18 cellular contexts compared by ENCODE assay signal in the genomic region with DNA sequence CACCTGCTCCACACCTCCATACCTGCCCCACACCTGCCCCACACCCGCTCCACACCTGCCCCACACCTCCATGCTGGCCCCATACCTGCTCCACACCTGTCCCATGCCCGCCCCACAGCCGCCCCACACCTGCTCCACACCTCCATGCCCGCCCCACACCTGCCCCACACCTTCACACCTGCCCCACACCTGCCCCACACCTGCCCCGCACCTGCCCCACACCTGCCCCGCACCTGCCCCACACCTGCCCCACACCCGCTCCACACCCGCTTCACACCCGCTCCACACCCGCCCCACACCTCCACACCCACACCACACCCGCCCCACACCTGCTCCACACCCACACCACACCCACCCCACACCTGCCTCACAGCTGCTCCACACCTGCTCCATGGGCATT. TPM values are rescaled to one million over a fixed set of nuclear protein-coding genes. Genes with fewer than 3 reads are reported as not detected.
DNase-seq lines count a peak whose midpoint lies in the region; ATAC-seq and TF ChIP-seq lines count a peak whose summit lies in the region.
"Had no signal": no experiment of that assay in that cellular context is flagged by ENCODE, and none has a peak within 500 bp of the region (broad histone marks: within the 10 kb centered on the region; RNA-seq: fewer than 3 reads in every experiment).

No MANE protein-coding gene starts in this region.

- H3K9me3 Mint-ChIP-seq in activated T-cell treated with anti-CD3 and anti-CD28 coated beads, Interleukin-2, amount 50 U/mL, for 4 hours = no peaks in the 10 kb centered on the region
- H3K9me3 Mint-ChIP-seq: CD8-positive, alpha-beta memory T cell; HFFc6 had no signal

- H3K4me3 ChIP-seq in right cardiac atrium (ENCODE audit: low read length) (no peak overlapping the region), upper lobe of right lung (no peak overlapping the region)

- H3K4me1 ChIP-seq in right cardiac atrium (ENCODE audit: control insufficient read depth, insufficient read depth, low read length) (no peaks in the 10 kb centered on the region), upper lobe of right lung (no peaks in the 10 kb centered on the region)

- intact Hi-C loops in right cardiac atrium (cut with DNase I) = loop anchor here in 3 of 4 donors (5.0 to 10.0 kb wide), 4 partner anchors 365 to 512 kb away; no protein-coding TSS in a partner anchor
- intact Hi-C loops in left ventricle myocardium superior (cut with micrococcal nuclease) = loop anchor here (10.0 kb wide), 3 partner anchors 365 to 515 kb away; no protein-coding TSS in a partner anchor
- intact Hi-C loops in left colon (cut with DNase I, micrococcal nuclease) = loop anchor here (10.0 kb wide), 2 partner anchors 235 to 365 kb away; partner anchors contain the start of gene HIPK2 (in 1 of the 2)
- intact Hi-C loops in upper lobe of right lung (cut with DNase I) = no loop called here

- H3K4me3 Mint-ChIP-seq in activated T-cell treated with anti-CD3 and anti-CD28 coated beads, Interleukin-2, amount 50 U/mL, for 4 hours = no peak overlapping the region
- H3K4me3 Mint-ChIP-seq: CD8-positive, alpha-beta memory T cell; HFFc6 had no signal

- H3K27me3 Mint-ChIP-seq in activated T-cell treated with anti-CD3 and anti-CD28 coated beads, Interleukin-2, amount 50 U/mL, for 4 hours (ENCODE audit: low read depth) = no peaks in the 10 kb centered on the region

- ATAC-seq in right cardiac atrium = peak; percentile 15 to 33
- ATAC-seq in left ventricle myocardium superior = no peak
- peak; percentile 43 for ATAC-seq in left colon
- peak; percentile 30 for ATAC-seq in upper lobe of right lung
- ATAC-seq in activated T-cell treated with anti-CD3 and anti-CD28 coated beads, Interleukin-2, amount 50 U/mL, for 4 hours = no peak
- ATAC-seq in HG02938 (IDR thresholded peaks at IDR 0.05; ENCODE audit: unreplicated experiment) = no peak

- 92% methylated on average over 11 of the region's 11 CpGs for WGBS in right cardiac atrium

- H3K9me3 ChIP-seq in right cardiac atrium (ENCODE audit: control insufficient read depth, low read length) (no peaks in the 10 kb centered on the region), upper lobe of right lung (no peaks in the 10 kb centered on the region)
- H3K9me3 ChIP-seq: SK-N-SH had no signal

- DNase-seq in right cardiac atrium = no peak
- DNase-seq in left ventricle myocardium superior = no peak
- DNase-seq in NCI-H774 (lab: John Stamatoyannopoulos, UW) = peak; percentile 74
- peak in 1 of 2 donors; percentile 24 for DNase-seq in left colon
- peak; percentile 51 for DNase-seq in upper lobe of right lung
- no peak for DNase-seq in activated T-cell treated with anti-CD3 and anti-CD28 coated beads, Interleukin-2, amount 50 U/mL, for 4 hours
- DNase-seq: ACHN; C1 segment of cervical spinal cord; CD8-positive, alpha-beta memory T cell; HFFc6; MV-4-11; NCI-H1694 treated with DMSO at 0.1 percent for 48 hours; NCI-H526 treated with DMSO at 0.1 percent for 48 hours; OCI-M1; SHP77 had no signal

- peaks cover 3% of the 10 kb centered on the region for H3K36me3 Mint-ChIP-seq in activated T-cell treated with anti-CD3 and anti-CD28 coated beads, Interleukin-2, amount 50 U/mL, for 4 hours (ENCODE audit: insufficient read depth)

- no peaks in the 10 kb centered on the region for H3K4me1 Mint-ChIP-seq in activated T-cell treated with anti-CD3 and anti-CD28 coated beads, Interleukin-2, amount 50 U/mL, for 4 hours (ENCODE audit: low read depth)
- H3K4me1 Mint-ChIP-seq: CD8-positive, alpha-beta memory T cell had no signal

- no peak for TF ChIP-seq CTCF in upper lobe of right lung (IDR thresholded peaks at IDR 0.05)

- H3K36me3 ChIP-seq in upper lobe of right lung = no peaks in the 10 kb centered on the region

- H3K27me3 ChIP-seq in right cardiac atrium (ENCODE audit: control insufficient read depth, insufficient read depth) (no peaks in the 10 kb centered on the region), upper lobe of right lung (no peaks in the 10 kb centered on the region)

- H3K27ac ChIP-seq in right cardiac atrium (ENCODE audit: low read length) (no peak overlapping the region), upper lobe of right lung (no peak overlapping the region)
- H3K27ac ChIP-seq: KMS-11 had no signal

RNA-seq across cellular contexts. Expression of gene PARP12, which starts 53.0 kb away (rescaled TPM):
- 10 to 100 TPM in 3 of 4 donors, 1 to 10 TPM in 1; 9.9 to 21.6 (median 11.3) TPM for total RNA-seq in right cardiac atrium
- polyA plus RNA-seq in right cardiac atrium = 9.4 TPM
- total RNA-seq in left ventricle myocardium superior = 13.8 TPM
- 10 to 100 TPM; 58.7 to 63.2 TPM for total RNA-seq in left colon
- total RNA-seq in upper lobe of right lung = 100 TPM
- total RNA-seq in activated T-cell treated with anti-CD3 and anti-CD28 coated beads, Interleukin-2, amount 50 U/mL, for 4 hours = 10 to 100 TPM; 13.6 to 18.6 (median 14.5) TPM

Comparison
In these comparisons a context has a peak if more than half of its experiments do, and no peak if none do; other contexts are left out.
1. ATAC-seq: peak in right cardiac atrium (2 of 2), left colon (single experiment) and upper lobe of right lung (single experiment); none in left ventricle myocardium superior (single experiment), activated T-cell treated with anti-CD3 and anti-CD28 coated beads, Interleukin-2, amount 50 U/mL, for 4 hours (0 of 2) and HG02938 (single experiment).
2. DNase-seq: peak in NCI-H774 (single experiment) and upper lobe of right lung (single experiment); none in right cardiac atrium (0 of 3), left ventricle myocardium superior (single experiment) and activated T-cell treated with anti-CD3 and anti-CD28 coated beads, Interleukin-2, amount 50 U/mL, for 4 hours (single experiment).